8 cellular contexts compared by ENCODE assay signal in the genomic region with DNA sequence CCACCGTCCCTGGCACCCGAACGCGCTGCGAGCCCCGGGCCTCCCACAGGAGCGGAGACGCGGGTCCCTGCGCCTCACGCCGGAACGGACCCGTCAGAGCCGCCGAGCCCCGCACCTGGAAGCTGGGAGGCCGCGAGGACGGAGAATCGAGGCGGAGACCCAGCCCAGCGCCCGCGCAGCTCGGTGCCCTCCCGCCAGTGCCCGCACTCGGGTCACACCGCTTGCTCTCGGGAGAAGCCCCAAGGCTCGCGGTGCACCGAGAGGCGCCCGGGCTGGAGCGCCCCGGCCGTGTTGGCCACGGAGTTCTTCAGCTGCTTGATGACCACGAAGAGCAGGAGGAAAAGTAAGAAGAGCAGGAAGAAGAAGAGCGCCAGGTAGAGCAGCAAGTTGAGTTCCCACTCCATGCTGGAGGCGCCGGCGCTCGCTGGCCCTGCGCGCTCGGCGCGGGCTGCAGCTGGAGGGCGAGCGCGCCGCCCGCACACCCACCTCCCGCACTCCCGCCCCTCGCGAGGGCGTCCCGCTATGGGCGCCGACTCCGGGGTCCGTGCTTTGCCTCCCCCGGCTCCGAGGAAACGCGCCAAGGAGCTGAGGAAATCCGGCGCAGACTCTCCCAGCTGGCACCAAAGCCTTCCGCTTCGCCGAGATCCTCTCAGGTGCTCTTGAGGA. TPM values are rescaled to one million over a fixed set of nuclear protein-coding genes. Genes with fewer than 3 reads are reported as not detected.
DNase-seq lines count a peak whose midpoint lies in the region; ATAC-seq and TF ChIP-seq lines count a peak whose summit lies in the region.

A gene (minus strand): TSS at position 463 of the 666 bp plus-strand sequence. CDS start 59 bp downstream, at position 404.

- no peaks in the 10 kb centered on the region for H3F3A ChIP-seq in GM23248 (ENCODE audit: insufficient read depth)

- no peaks in the 10 kb centered on the region for H3K4me1 ChIP-seq in GM23248 (ENCODE audit: insufficient read depth)

- TF ChIP-seq CTCF in WI38 (IDR thresholded peaks at IDR 0.05; ENCODE audit: low read depth, low read length) (no peak), foreskin fibroblast (IDR thresholded peaks at IDR 0.05; ENCODE audit: low read depth, low read length) (no peak)

- H3K4me3 ChIP-seq in GM23248 = peak within 1 kb of the TSS; percentile 75
- peak within 1 kb of the TSS; percentile 68 for H3K4me3 ChIP-seq in WI38 (ENCODE audit: low read depth, low read length)
- peak within 1 kb of the TSS; percentile 62 for H3K4me3 ChIP-seq in foreskin fibroblast (ENCODE audit: low read depth in 1 of 2, low read length in 2 of 2)

- H3K79me2 ChIP-seq in GM23248 (ENCODE audit: insufficient read depth) = no peaks in the 10 kb centered on the region

- in situ Hi-C loops in GM23248 (cut with MboI) = no loop called here

- peak within 1 kb of the TSS; percentile 47 for H3K9ac ChIP-seq in GM23248

- peak within 1 kb of the TSS; percentile 93 for H2AFZ ChIP-seq in GM23248

- no peaks in the 10 kb centered on the region for H3K9me3 ChIP-seq in GM23248 (ENCODE audit: low read depth)

- no peaks in the 10 kb centered on the region for H4K20me1 ChIP-seq in GM23248 (ENCODE audit: insufficient read depth)

- peak within 1 kb of the TSS; percentile 95 for H3K4me2 ChIP-seq in GM23248 (ENCODE audit: unreplicated experiment)

- 2 to 5% methylated on average over 47 to 57 of the region's 75 CpGs for WGBS in GM23248 (ENCODE audit: low coverage in 1 of 2, low lambda C conversion rate in 2 of 2, missing lambda C conversion rate in 2 of 2), 2 experiments

- H3K9me2 ChIP-seq in GM23248 (ENCODE audit: insufficient read depth) = no peaks in the 10 kb centered on the region

- ATAC-seq in HG03175 (IDR thresholded peaks at IDR 0.05; ENCODE audit: unreplicated experiment) = no peak
- ATAC-seq in GM19328 (IDR thresholded peaks at IDR 0.05; ENCODE audit: unreplicated experiment) = no peak

- H3K36me3 ChIP-seq in GM23248 (ENCODE audit: low read depth) = no peaks in the 10 kb centered on the region

- peak; percentile 51 for DNase-seq in GM23248
- peak in 1 of 2 donors; percentile 48 for DNase-seq in foreskin fibroblast
- DNase-seq in retina = peak; percentile 86
- no peak for DNase-seq in KG1 (lab: John Stamatoyannopoulos, UW)
- DNase-seq in NCI-H1694 treated with DMSO at 0.1 percent for 48 hours (lab: John Stamatoyannopoulos, UW) = no peak

- peaks cover 4% of the 10 kb centered on the region; the same call in 1 of the 2 replicates for H3K27me3 ChIP-seq in GM23248 (replicated peaks; ENCODE audit: insufficient read depth)

- H3K27ac ChIP-seq in GM23248 = no peak within 1 kb of the TSS

RNA-seq across cellular contexts. Expression of the gene that starts here (rescaled TPM):
- 3.4 and 3.5 TPM in 2 replicates for total RNA-seq in GM23248 (2014; rRNA removed; shearing (Covaris generic))
- polyA plus RNA-seq in GM23248 (2016; fragmentation: Nextera tagmentation; extraction: Ambion mirVana) = 1.4 TPM in 2 replicates

Comparison
In these comparisons a context has a peak if more than half of its experiments do, and no peak if none do; other contexts are left out.
1. DNase-seq: peak in GM23248 (single experiment) and retina (single experiment); none in KG1 (single experiment) and NCI-H1694 treated with DMSO at 0.1 percent for 48 hours (single experiment).
2. Peak in every context shown above with its lines, with median percentiles within 50 percentile points of each other: H3K4me3 ChIP-seq.